In genomic region chr7:1664711-1665591, GRCh38 we compare ENCODE assay signal across 8 cellular contexts. TPM values are rescaled to one million over a fixed set of nuclear protein-coding genes. Genes with fewer than 3 reads are reported as not detected.
DNase-seq lines count a peak whose midpoint lies in the region; ATAC-seq and TF ChIP-seq lines count a peak whose summit lies in the region.

No MANE protein-coding gene starts in this region.

- DNase-seq in CD8-positive, alpha-beta T cell: peak in 5 of 7 experiments; percentile 26 to 67 (median 54)
- DNase-seq in T-helper 1 cell (peak in 4 of 5 donors; percentile 12 to 39 (median 30)), mammary epithelial cell (peak; percentile 30), immature natural killer cell (peak in 2 of 3 donors; percentile 29 to 30), spleen (peak; percentile 77)

- ATAC-seq in CD8-positive, alpha-beta T cell: peak; percentile 42
- ATAC-seq in GM18858 (IDR thresholded peaks at IDR 0.05; ENCODE audit: unreplicated experiment): no peak
- ATAC-seq in HG02798 (IDR thresholded peaks at IDR 0.05; ENCODE audit: poor library complexity, unreplicated experiment): no peak

- peaks cover 13% of the 10 kb centered on the region for H3K4me1 Mint-ChIP-seq in CD8-positive, alpha-beta T cell (ENCODE audit: low read depth)
- peaks cover 13 to 16% of the 10 kb centered on the region in 2 donors for H3K4me1 Mint-ChIP-seq in immature natural killer cell

- H3K4me3 Mint-ChIP-seq in CD8-positive, alpha-beta T cell: peak overlapping the region; percentile 47
- H3K4me3 Mint-ChIP-seq in immature natural killer cell: peak overlapping the region in 1 of 5 donors; percentile 33

- peaks cover 23% of the 10 kb centered on the region for H3K4me1 ChIP-seq in CD8-positive, alpha-beta T cell (ENCODE audit: insufficient read depth, low read length)
- H3K4me1 ChIP-seq in HUES64 (ENCODE audit: insufficient read depth, low read length): peaks cover 13% of the 10 kb centered on the region
- H3K4me1 ChIP-seq in mammary epithelial cell (ENCODE audit: insufficient read depth, low read length): peaks cover 9% of the 10 kb centered on the region
- peaks cover 16 to 65% (median 59%) of the 10 kb centered on the region in 6 donors for H3K4me1 ChIP-seq in spleen

- H3K9ac ChIP-seq in HUES64 (ENCODE audit: low read depth, low read length) (no peak overlapping the region), mammary epithelial cell (ENCODE audit: insufficient read depth, low read length) (no peak overlapping the region)

- no peak overlapping the region for H3K4me3 ChIP-seq in CD8-positive, alpha-beta T cell (ENCODE audit: low read depth, low read length)
- H3K4me3 ChIP-seq in HUES64 (ENCODE audit: low read length) (peak overlapping the region; percentile 61), mammary epithelial cell (replicated peaks in 1 of 3; ENCODE audit: insufficient read depth in 1 of 3, low read depth in 2 of 3, low read length in 3 of 3) (peak overlapping the region in 2 of 3 experiments; percentile 29 to 43), spleen (peak overlapping the region; percentile 45 to 83 (median 64))

- H4K20me1 ChIP-seq in mammary epithelial cell (ENCODE audit: insufficient read depth, low read length): no peaks in the 10 kb centered on the region

- no peaks in the 10 kb centered on the region for H3K9me3 ChIP-seq in CD8-positive, alpha-beta T cell (ENCODE audit: low read length)
- H3K9me3 ChIP-seq in HUES64 (ENCODE audit: insufficient read depth, low read depth, low read length) (no peaks in the 10 kb centered on the region), mammary epithelial cell (replicated peaks; ENCODE audit: insufficient read depth, low read length) (no peaks in the 10 kb centered on the region), spleen (peaks cover 0 to 6% (median 0%) of the 10 kb centered on the region in 8 donors)

- TF ChIP-seq CTCF in CD8-positive, alpha-beta T cell (IDR thresholded peaks at IDR 0.05): peak; percentile 58
- TF ChIP-seq CTCF in mammary epithelial cell (conservative IDR thresholded peaks at IDR 0.05 in 1 of 2, IDR thresholded peaks at IDR 0.05 in 1 of 2; ENCODE audit: extremely low read depth in 1 of 2, insufficient read depth in 1 of 2, low read depth in 1 of 2, low read length in 2 of 2) (peak; percentile 47 to 73), spleen (IDR thresholded peaks at IDR 0.05 in 8 of 11, conservative IDR thresholded peaks at IDR 0.05 in 3 of 11) (peak in 9 of 11 experiments; percentile 32 to 78 (median 73))

- dilution Hi-C loops in mammary epithelial cell (cut with HindIII; ENCODE audit: low sequenced_read_pairs): no loop called here

- WGBS in HUES64: under 1% methylated on average over 78 of the region's 101 CpGs
- WGBS in mammary epithelial cell (ENCODE audit: low coverage, missing lambda C conversion rate): no CpG with 5 or more reads among the region's 101 CpGs
- WGBS in spleen, 5 donors: 1 to 2% (median 1%) methylated on average over 30 to 93 of the region's 101 CpGs

- peaks cover 29% of the 10 kb centered on the region for H3K27me3 Mint-ChIP-seq in CD8-positive, alpha-beta T cell (ENCODE audit: low read depth)
- peaks cover 9 to 19% (median 10%) of the 10 kb centered on the region in 3 donors for H3K27me3 Mint-ChIP-seq in immature natural killer cell (ENCODE audit: low read depth in 3 of 3)

- CTCF ChIA-PET in CD8-positive, alpha-beta T cell (lab: Charles Lee): no interaction called here
- CTCF ChIA-PET in mammary epithelial cell (lab: Charles Lee; ENCODE audit: low non-redundant PET): interaction anchor here (0.6 to 0.8 kb wide), 4 partner anchors 9 to 696 kb away, joined by 4 to 17 read pairs (median 15); no protein-coding TSS in a partner anchor

- H2AFZ ChIP-seq in mammary epithelial cell (ENCODE audit: low read depth, low read length): peak overlapping the region; percentile 20

- H3K4me2 ChIP-seq in mammary epithelial cell (ENCODE audit: insufficient read depth, low read depth, low read length): peak overlapping the region; percentile 84

- H3K27me3 ChIP-seq in CD8-positive, alpha-beta T cell (ENCODE audit: insufficient read depth, low read length): peaks cover 3% of the 10 kb centered on the region
- H3K27me3 ChIP-seq in HUES64 (ENCODE audit: insufficient read depth, low read length) (peaks cover 77% of the 10 kb centered on the region), mammary epithelial cell (ENCODE audit: insufficient read depth, low read length) (peaks cover 32% of the 10 kb centered on the region), spleen (replicated peaks in 1 of 7) (peaks cover 0 to 88% (median 68%) of the 10 kb centered on the region in 7 donors)

- no peaks in the 10 kb centered on the region for H3K9me3 Mint-ChIP-seq in CD8-positive, alpha-beta T cell
- peaks cover 0 to 6% (median 0%) of the 10 kb centered on the region in 6 donors for H3K9me3 Mint-ChIP-seq in immature natural killer cell

- no peak overlapping the region for H3K27ac ChIP-seq in CD8-positive, alpha-beta T cell (ENCODE audit: low read depth, low read length)
- no peak overlapping the region for H3K27ac ChIP-seq in HUES64 (ENCODE audit: low read depth, low read length)
- H3K27ac ChIP-seq in mammary epithelial cell (ENCODE audit: insufficient read depth, low read depth, low read length): no peak overlapping the region
- peak overlapping the region in 6 of 8 donors; percentile 14 to 77 (median 56) for H3K27ac ChIP-seq in spleen

- no peaks in the 10 kb centered on the region for H3K36me3 ChIP-seq in CD8-positive, alpha-beta T cell (ENCODE audit: insufficient read depth, low read length)
- no peaks in the 10 kb centered on the region for H3K36me3 ChIP-seq in HUES64 (ENCODE audit: insufficient read depth, low read length)
- no peaks in the 10 kb centered on the region for H3K36me3 ChIP-seq in mammary epithelial cell (ENCODE audit: insufficient read depth, low read length)
- no peaks in the 10 kb centered on the region for H3K36me3 ChIP-seq in spleen

- BruUV-seq in mammary epithelial cell (replicated peaks; lab: Mats Ljungman, UMichigan): no TSS peak

- H3K27ac Mint-ChIP-seq in CD8-positive, alpha-beta T cell: no peak overlapping the region
- H3K27ac Mint-ChIP-seq in immature natural killer cell: no peak overlapping the region

- intact Hi-C loops in CD8-positive, alpha-beta T cell (cut with DNase I, micrococcal nuclease): loop anchor here in 1 of 2 experiments (2.0 to 5.0 kb wide), 3 partner anchors 77 to 682 kb away; no protein-coding TSS in a partner anchor
- intact Hi-C loops in mammary epithelial cell (cut with micrococcal nuclease): loop anchor here (1.0 to 10.0 kb wide), 5 partner anchors 97 to 682 kb away; no protein-coding TSS in a partner anchor
- intact Hi-C loops in spleen (cut with DNase I; ENCODE audit: low total_unique reads): no loop called here

- no peak for TF ChIP-seq POLR2A in spleen (IDR thresholded peaks at IDR 0.05)

- POLR2A ChIA-PET in CD8-positive, alpha-beta T cell (lab: Charles Lee): interaction anchor here (0.6 kb wide), 1 partner anchor 19 kb away, joined by 3 read pairs; no protein-coding TSS in a partner anchor

- H3K36me3 Mint-ChIP-seq in CD8-positive, alpha-beta T cell: no peaks in the 10 kb centered on the region
- peaks cover 0 to 3% (median 0%) of the 10 kb centered on the region in 3 donors for H3K36me3 Mint-ChIP-seq in immature natural killer cell

- H3K79me2 ChIP-seq in mammary epithelial cell (ENCODE audit: insufficient read depth, low read length): no peaks in the 10 kb centered on the region

- in situ Hi-C loops in mammary epithelial cell (cut with MboI; ENCODE audit: low sequenced_read_pairs in 2 of 2): no loop called here

RNA-seq across cellular contexts. Expression of gene ELFN1, which starts 5.1 kb away (rescaled TPM):
- not detected for total RNA-seq in CD8-positive, alpha-beta T cell
- 3.5 TPM for polyA plus RNA-seq in HUES64 (2013, experiment 1 of 2)
- polyA plus RNA-seq in HUES64 (2013, experiment 2 of 2): 5.5 TPM
- total RNA-seq in mammary epithelial cell (under 1 TPM in 1 of 2 donors, not detected in 1; 0.83 TPM), spleen (1 to 10 TPM; 2.3 to 3.9 (median 2.8) TPM)
- polyA plus RNA-seq in mammary epithelial cell (0.02 TPM), immature natural killer cell (under 1 TPM in 1 of 3 donors, not detected in 2; 0.08 TPM), spleen (under 1 TPM; 0.22 to 0.70 (median 0.41) TPM)
- polyA minus RNA-seq in mammary epithelial cell: not detected

Comparison
In these comparisons a context has a peak if more than half of its experiments do, and no peak if none do; other contexts are left out.
1. H3K27ac ChIP-seq: peak in spleen (6 of 8); none in CD8-positive, alpha-beta T cell (single experiment), HUES64 (single experiment) and mammary epithelial cell (single experiment).
2. Peak in every context shown above with its lines, with median percentiles within 50 percentile points of each other: DNase-seq and CTCF ChIP-seq.